20 cellular contexts compared by ENCODE assay signal in genomic region chr6:159833556-159833955, GRCh38. TPM values are rescaled to one million over a fixed set of nuclear protein-coding genes. Genes with fewer than 3 reads are reported as not detected.
DNase-seq lines count a peak whose midpoint lies in the region; ATAC-seq and TF ChIP-seq lines count a peak whose summit lies in the region.
"Had no signal": no experiment of that assay in that cellular context is flagged by ENCODE, and none has a peak within 500 bp of the region (broad histone marks: within the 10 kb centered on the region; RNA-seq: fewer than 3 reads in every experiment).

No MANE protein-coding gene starts in this region.

- no peaks in the 10 kb centered on the region for H3K36me3 ChIP-seq in uterus
- H3K36me3 ChIP-seq: prostate gland, tibial nerve had no signal

- intact Hi-C loops in activated CD8-positive, alpha-beta T cell treated with anti-CD3 and anti-CD28 coated beads for 36 hours (cut with micrococcal nuclease): no loop called here
- intact Hi-C loops in uterus (cut with DNase I; ENCODE audit: low total_unique reads): no loop called here

- H3K9me3 ChIP-seq in uterus: no peaks in the 10 kb centered on the region
- H3K9me3 ChIP-seq: prostate gland, tibial nerve had no signal

- peaks cover 0 to 5% of the 10 kb centered on the region in 2 donors for H3K4me1 ChIP-seq in uterus
- H3K4me1 ChIP-seq: prostate gland had no signal

- CTCF ChIA-PET in activated CD8-positive, alpha-beta T cell treated with anti-CD3 and anti-CD28 coated beads for 36 hours (lab: Charles Lee): interaction anchor here (0.8 to 1.5 kb wide), 5 partner anchors 13 to 44 kb away, joined by 3 to 4 read pairs (median 4); partner anchors contain the start of genes MRPL18 and TCP1
- CTCF ChIA-PET in activated CD8-positive, alpha-beta T cell treated with anti-CD3 and anti-CD28 coated beads, Interleukin-2, amount 10 ng/mL, durations not matched to agents 7 days and 5 days (lab: Charles Lee): interaction anchor here (0.8 to 1.6 kb wide), 5 partner anchors 11 to 113 kb away, joined by 3 to 8 read pairs (median 4); partner anchors contain the start of genes MRPL18 and TCP1

- no peak for DNase-seq in activated CD8-positive, alpha-beta T cell treated with anti-CD3 and anti-CD28 coated beads for 36 hours
- DNase-seq in activated CD8-positive, alpha-beta T cell treated with anti-CD3 and anti-CD28 coated beads, Interleukin-2, amount 10 ng/mL, durations not matched to agents 7 days and 5 days: no peak
- peak; percentile 50 for DNase-seq in LHCN-M2 (ENCODE audit: low read depth)
- DNase-seq in epidermal melanocyte (ENCODE audit: insufficient read length, low spot score): peak; percentile 41
- no peak for DNase-seq in uterus
- DNase-seq in stimulated activated effector memory CD8-positive, alpha-beta T cell treated with anti-CD3 and anti-CD28 coated beads, Interleukin-12 subunit alpha, Interleukin-12 subunit beta, amount 100 ng/mL, for 72 hours (ENCODE audit: low spot score in 2 of 2): no peak
- no peak for DNase-seq in NCI-H2171 (lab: John Stamatoyannopoulos, UW)
- DNase-seq in NCI-H146 treated with DMSO at 0.1 percent for 48 hours (lab: John Stamatoyannopoulos, UW; ENCODE audit: unreplicated experiment): no peak
- DNase-seq: activated CD4-positive, alpha-beta T cell treated with anti-CD3 and anti-CD28 coated beads for 48 hours; activated T-cell treated with anti-CD3 and anti-CD28 coated beads, Interleukin-2, amount 50 U/mL, for 1 hour; amniotic stem cell; hypothalamus; MM.1S had no signal

- POLR2A ChIA-PET in activated CD8-positive, alpha-beta T cell treated with anti-CD3 and anti-CD28 coated beads for 36 hours (lab: Charles Lee): no interaction called here
- POLR2A ChIA-PET in activated CD8-positive, alpha-beta T cell treated with anti-CD3 and anti-CD28 coated beads, Interleukin-2, amount 10 ng/mL, durations not matched to agents 7 days and 5 days (lab: Charles Lee): interaction anchor here (0.5 to 1.5 kb wide), 3 partner anchors 42 to 291 kb away, joined by 4 read pairs; partner anchors contain the start of gene TCP1

- no peak overlapping the region for H3K27ac Mint-ChIP-seq in activated CD8-positive, alpha-beta T cell treated with anti-CD3 and anti-CD28 coated beads for 36 hours
- H3K27ac Mint-ChIP-seq in activated CD8-positive, alpha-beta T cell treated with anti-CD3 and anti-CD28 coated beads, Interleukin-2, amount 10 ng/mL, durations not matched to agents 7 days and 5 days: no peak overlapping the region
- H3K27ac Mint-ChIP-seq in stimulated activated effector memory CD8-positive, alpha-beta T cell treated with anti-CD3 and anti-CD28 coated beads, Interleukin-12 subunit alpha, Interleukin-12 subunit beta, amount 100 ng/mL, for 72 hours: no peak overlapping the region

- no peaks in the 10 kb centered on the region for H3K27me3 ChIP-seq in uterus
- H3K27me3 ChIP-seq: tibial nerve had no signal

- H3K4me3 Mint-ChIP-seq in activated CD8-positive, alpha-beta T cell treated with anti-CD3 and anti-CD28 coated beads for 36 hours: no peak overlapping the region
- no peak overlapping the region for H3K4me3 Mint-ChIP-seq in activated CD8-positive, alpha-beta T cell treated with anti-CD3 and anti-CD28 coated beads, Interleukin-2, amount 10 ng/mL, durations not matched to agents 7 days and 5 days
- H3K4me3 Mint-ChIP-seq in stimulated activated effector memory CD8-positive, alpha-beta T cell treated with anti-CD3 and anti-CD28 coated beads, Interleukin-12 subunit alpha, Interleukin-12 subunit beta, amount 100 ng/mL, for 72 hours: no peak overlapping the region

- no peak overlapping the region for H3K4me3 ChIP-seq in uterus
- H3K4me3 ChIP-seq: prostate gland, tibial nerve had no signal

- no peak for TF ChIP-seq POLR2A in uterus (IDR thresholded peaks at IDR 0.05)

- no peaks in the 10 kb centered on the region for H3K36me3 Mint-ChIP-seq in activated CD8-positive, alpha-beta T cell treated with anti-CD3 and anti-CD28 coated beads for 36 hours (ENCODE audit: low read depth)
- H3K36me3 Mint-ChIP-seq in activated CD8-positive, alpha-beta T cell treated with anti-CD3 and anti-CD28 coated beads, Interleukin-2, amount 10 ng/mL, durations not matched to agents 7 days and 5 days (ENCODE audit: low read depth): no peaks in the 10 kb centered on the region
- H3K36me3 Mint-ChIP-seq in stimulated activated effector memory CD8-positive, alpha-beta T cell treated with anti-CD3 and anti-CD28 coated beads, Interleukin-12 subunit alpha, Interleukin-12 subunit beta, amount 100 ng/mL, for 72 hours: no peaks in the 10 kb centered on the region

- H3K9me3 Mint-ChIP-seq in activated CD8-positive, alpha-beta T cell treated with anti-CD3 and anti-CD28 coated beads for 36 hours: no peaks in the 10 kb centered on the region
- H3K9me3 Mint-ChIP-seq in activated CD8-positive, alpha-beta T cell treated with anti-CD3 and anti-CD28 coated beads, Interleukin-2, amount 10 ng/mL, durations not matched to agents 7 days and 5 days (ENCODE audit: insufficient read depth): no peaks in the 10 kb centered on the region
- H3K9me3 Mint-ChIP-seq in stimulated activated effector memory CD8-positive, alpha-beta T cell treated with anti-CD3 and anti-CD28 coated beads, Interleukin-12 subunit alpha, Interleukin-12 subunit beta, amount 100 ng/mL, for 72 hours: no peaks in the 10 kb centered on the region

- ATAC-seq in activated CD8-positive, alpha-beta T cell treated with anti-CD3 and anti-CD28 coated beads for 36 hours: peak; percentile 42
- no peak for ATAC-seq in activated CD8-positive, alpha-beta T cell treated with anti-CD3 and anti-CD28 coated beads, Interleukin-2, amount 10 ng/mL, durations not matched to agents 7 days and 5 days
- no peak for ATAC-seq in stimulated activated effector memory CD8-positive, alpha-beta T cell treated with anti-CD3 and anti-CD28 coated beads, Interleukin-12 subunit alpha, Interleukin-12 subunit beta, amount 100 ng/mL, for 72 hours
- ATAC-seq: left lobe of liver had no signal

- H3K4me1 Mint-ChIP-seq in activated CD8-positive, alpha-beta T cell treated with anti-CD3 and anti-CD28 coated beads for 36 hours (ENCODE audit: low read depth): peaks cover 23% of the 10 kb centered on the region
- peaks cover 24% of the 10 kb centered on the region for H3K4me1 Mint-ChIP-seq in activated CD8-positive, alpha-beta T cell treated with anti-CD3 and anti-CD28 coated beads, Interleukin-2, amount 10 ng/mL, durations not matched to agents 7 days and 5 days (ENCODE audit: low read depth)
- H3K4me1 Mint-ChIP-seq in stimulated activated effector memory CD8-positive, alpha-beta T cell treated with anti-CD3 and anti-CD28 coated beads, Interleukin-12 subunit alpha, Interleukin-12 subunit beta, amount 100 ng/mL, for 72 hours: no peaks in the 10 kb centered on the region

- TF ChIP-seq CTCF in activated CD8-positive, alpha-beta T cell treated with anti-CD3 and anti-CD28 coated beads for 36 hours (IDR thresholded peaks at IDR 0.05): no peak
- peak in 1 of 4 experiments; percentile 11 for TF ChIP-seq CTCF in uterus (IDR thresholded peaks at IDR 0.05)

- H3K27ac ChIP-seq in uterus: peak overlapping the region; percentile 43 to 92
- H3K27ac ChIP-seq: epithelial cell of prostate, HL-60, prostate gland, tibial nerve had no signal

- H3K27me3 Mint-ChIP-seq in activated CD8-positive, alpha-beta T cell treated with anti-CD3 and anti-CD28 coated beads for 36 hours: no peaks in the 10 kb centered on the region
- peaks cover 3% of the 10 kb centered on the region for H3K27me3 Mint-ChIP-seq in activated CD8-positive, alpha-beta T cell treated with anti-CD3 and anti-CD28 coated beads, Interleukin-2, amount 10 ng/mL, durations not matched to agents 7 days and 5 days (ENCODE audit: low read depth)

RNA-seq across cellular contexts. Expression of gene PNLDC1, which starts 33.5 kb away (rescaled TPM):
- under 1 TPM; 0.34 to 0.54 TPM for total RNA-seq in activated CD8-positive, alpha-beta T cell treated with anti-CD3 and anti-CD28 coated beads for 36 hours
- under 1 TPM; 0.57 to 0.79 TPM for total RNA-seq in activated CD8-positive, alpha-beta T cell treated with anti-CD3 and anti-CD28 coated beads, Interleukin-2, amount 10 ng/mL, durations not matched to agents 7 days and 5 days
- total RNA-seq in LHCN-M2 (2014; rRNA removed) (not detected in 2 replicates), uterus (under 1 TPM in 1 of 4 donors, not detected in 3; 0.69 TPM)
- not detected for polyA plus RNA-seq in LHCN-M2 (2012)
- total RNA-seq: chondrocyte had no signal

RNA-seq across cellular contexts. Expression of gene MRPL18, which starts 43.3 kb away (rescaled TPM):
- 10 to 100 TPM; 81.8 to 83.5 TPM for total RNA-seq in activated CD8-positive, alpha-beta T cell treated with anti-CD3 and anti-CD28 coated beads for 36 hours
- total RNA-seq in activated CD8-positive, alpha-beta T cell treated with anti-CD3 and anti-CD28 coated beads, Interleukin-2, amount 10 ng/mL, durations not matched to agents 7 days and 5 days: 10 to 100 TPM; 85.4 to 91.3 TPM
- total RNA-seq in LHCN-M2 (2014; rRNA removed) (95.2 and 111 TPM in 2 replicates), uterus (10 to 100 TPM; 23.5 to 66.0 (median 46.8) TPM)
- 82.0 TPM for polyA plus RNA-seq in LHCN-M2 (2012)

RNA-seq across cellular contexts. Expression of gene TCP1, which starts 44.2 kb away (rescaled TPM):
- 100 to 1,000 TPM; 446 to 452 TPM for total RNA-seq in activated CD8-positive, alpha-beta T cell treated with anti-CD3 and anti-CD28 coated beads for 36 hours
- total RNA-seq in activated CD8-positive, alpha-beta T cell treated with anti-CD3 and anti-CD28 coated beads, Interleukin-2, amount 10 ng/mL, durations not matched to agents 7 days and 5 days: 100 to 1,000 TPM; 263 to 277 TPM
- total RNA-seq in LHCN-M2 (2014; rRNA removed) (339 and 384 TPM in 2 replicates), uterus (100 to 1,000 TPM; 109 to 241 (median 170) TPM)
- polyA plus RNA-seq in LHCN-M2 (2012): 158 TPM

RNA-seq across cellular contexts. Expression of gene MAS1, which starts 57.2 kb away (rescaled TPM):
- total RNA-seq in activated CD8-positive, alpha-beta T cell treated with anti-CD3 and anti-CD28 coated beads for 36 hours: not detected
- total RNA-seq in activated CD8-positive, alpha-beta T cell treated with anti-CD3 and anti-CD28 coated beads, Interleukin-2, amount 10 ng/mL, durations not matched to agents 7 days and 5 days: not detected
- total RNA-seq in LHCN-M2 (2014; rRNA removed) (not detected in 2 replicates), uterus (under 1 TPM; under 0.01 to 0.58 (median 0.43) TPM)
- not detected for polyA plus RNA-seq in LHCN-M2 (2012)
- total RNA-seq: chondrocyte; left lobe of liver; T-helper 2 cell treated with Interferon-gamma antibody and Interleukin-4, amounts not matched to agents 100 ng/mL and 5 ng/mL, for 36 hours; tibial nerve had no signal

Comparison
In these comparisons a context has a peak if more than half of its experiments do, and no peak if none do; other contexts are left out.
1. DNase-seq: peak in LHCN-M2 (single experiment) and epidermal melanocyte (single experiment); none in activated CD8-positive, alpha-beta T cell treated with anti-CD3 and anti-CD28 coated beads for 36 hours (single experiment), activated CD8-positive, alpha-beta T cell treated with anti-CD3 and anti-CD28 coated beads, Interleukin-2, amount 10 ng/mL, durations not matched to agents 7 days and 5 days (single experiment), uterus (0 of 2), stimulated activated effector memory CD8-positive, alpha-beta T cell treated with anti-CD3 and anti-CD28 coated beads, Interleukin-12 subunit alpha, Interleukin-12 subunit beta, amount 100 ng/mL, for 72 hours (0 of 2), NCI-H2171 (single experiment) and NCI-H146 treated with DMSO at 0.1 percent for 48 hours (single experiment).